2 cellular contexts compared by ENCODE assay signal in genomic region chr17:72116692-72117469, GRCh38.
TF ChIP-seq lines count a peak whose summit lies in the region.

No MANE protein-coding gene starts in this region.

TF ChIP-seq in liver, 16 proteins besides CTCF, POLR2A, EP300 and RAD21:
- TF ChIP-seq REST (IDR thresholded peaks at IDR 0.05) (peak; percentile 90), ZBTB33 (IDR thresholded peaks at IDR 0.05) (no peak), HNF4A (conservative IDR thresholded peaks at IDR 0.05) (no peak), TAF1 (conservative IDR thresholded peaks at IDR 0.05) (no peak)

TF ChIP-seq in HepG2, 621 proteins besides CTCF, POLR2A, EP300 and RAD21:
- TF ChIP-seq ZNF576 (CRISPR knock-in tag; IDR thresholded peaks at IDR 0.05) = no peak
- TF ChIP-seq DZIP1 (CRISPR knock-in tag; IDR thresholded peaks at IDR 0.05) = no peak
- no peak for TF ChIP-seq ZBTB20 (CRISPR knock-in tag; IDR thresholded peaks at IDR 0.05; ENCODE audit: borderline replicate concordance, low read depth)
- TF ChIP-seq ZNF512B (CRISPR knock-in tag; IDR thresholded peaks at IDR 0.05; ENCODE audit: borderline replicate concordance) = no peak
- no peak for TF ChIP-seq NPAS2 (CRISPR knock-in tag; IDR thresholded peaks at IDR 0.05; ENCODE audit: borderline replicate concordance)
- TF ChIP-seq ARID2 (CRISPR knock-in tag; IDR thresholded peaks at IDR 0.05; ENCODE audit: borderline replicate concordance) = no peak
- no peak for TF ChIP-seq ZNF674 (CRISPR knock-in tag; IDR thresholded peaks at IDR 0.05; ENCODE audit: low read depth)
- no peak for TF ChIP-seq SP5 (CRISPR knock-in tag; IDR thresholded peaks at IDR 0.05; ENCODE audit: borderline replicate concordance, low read depth)
- no peak for TF ChIP-seq ZNF646 (CRISPR knock-in tag; IDR thresholded peaks at IDR 0.05)
- no peak for TF ChIP-seq HMGXB4 (CRISPR knock-in tag; IDR thresholded peaks at IDR 0.05; ENCODE audit: borderline replicate concordance in 1 of 2, low read depth in 1 of 2)
- TF ChIP-seq ZNF263 (CRISPR knock-in tag; IDR thresholded peaks at IDR 0.05) = no peak
- TF ChIP-seq ZNF724P (CRISPR knock-in tag; IDR thresholded peaks at IDR 0.05; ENCODE audit: borderline replicate concordance) = no peak
- no peak for TF ChIP-seq KDM2A (CRISPR knock-in tag; IDR thresholded peaks at IDR 0.05; ENCODE audit: borderline replicate concordance, low read depth)
- no peak for TF ChIP-seq STAT5B (CRISPR knock-in tag; IDR thresholded peaks at IDR 0.05)
- TF ChIP-seq RORA (CRISPR knock-in tag; IDR thresholded peaks at IDR 0.05) = no peak
- no peak for TF ChIP-seq SAFB2 (CRISPR knock-in tag; IDR thresholded peaks at IDR 0.05; ENCODE audit: borderline replicate concordance, low read depth)
